7 cellular contexts compared by ENCODE assay signal in genomic region chr1:86914998-86915736, GRCh38. TPM values are rescaled to one million over a fixed set of nuclear protein-coding genes. Genes with fewer than 3 reads are reported as not detected.
DNase-seq lines count a peak whose midpoint lies in the region; ATAC-seq, FAIRE-seq and TF ChIP-seq lines count a peak whose summit lies in the region.

No MANE protein-coding gene starts in this region.

- intact Hi-C loops in activated CD8-positive, alpha-beta T cell treated with anti-CD3 and anti-CD28 coated beads for 36 hours (cut with micrococcal nuclease), result loop anchor here (10.0 kb wide), 3 partner anchors 130 to 210 kb away; partner anchors contain the start of gene SH3GLB1

- H3K4me3 Mint-ChIP-seq in activated CD8-positive, alpha-beta T cell treated with anti-CD3 and anti-CD28 coated beads for 36 hours, result no peak overlapping the region

- no peaks in the 10 kb centered on the region for H3K27me3 Mint-ChIP-seq in activated CD8-positive, alpha-beta T cell treated with anti-CD3 and anti-CD28 coated beads for 36 hours

- H3K36me3 Mint-ChIP-seq in activated CD8-positive, alpha-beta T cell treated with anti-CD3 and anti-CD28 coated beads for 36 hours (ENCODE audit: low read depth), result peaks cover 18% of the 10 kb centered on the region

- CTCF ChIA-PET in activated CD8-positive, alpha-beta T cell treated with anti-CD3 and anti-CD28 coated beads for 36 hours (lab: Charles Lee), result interaction anchor here (0.6 to 2.8 kb wide), 7 partner anchors 14 to 212 kb away, joined by 3 to 27 read pairs (median 3); no protein-coding TSS in a partner anchor

- POLR2A ChIA-PET in activated CD8-positive, alpha-beta T cell treated with anti-CD3 and anti-CD28 coated beads for 36 hours (lab: Charles Lee), result interaction anchor here (0.5 to 3.5 kb wide), 15 partner anchors 9 to 1940 kb away, joined by 3 to 27 read pairs (median 4); partner anchors contain the start of gene SH3GLB1

- H3K27ac Mint-ChIP-seq in activated CD8-positive, alpha-beta T cell treated with anti-CD3 and anti-CD28 coated beads for 36 hours, result no peak overlapping the region

- peak overlapping the region; percentile 86 for H3K27ac ChIP-seq in mesodermal cell (ENCODE audit: low read depth, low read length, severe bottlenecking)

- DNase-seq in GM18507 (ENCODE audit: extremely low spot score, insufficient read length, low read depth) (no peak), NCI-H510A (lab: John Stamatoyannopoulos, UW) (peak; percentile 60)
- peak; percentile 66 for DNase-seq in activated CD8-positive, alpha-beta T cell treated with anti-CD3 and anti-CD28 coated beads for 36 hours
- peak; percentile 5 to 13 for DNase-seq in stimulated activated CD8-positive, alpha-beta memory T cell treated with anti-CD3 and anti-CD28 coated beads, Interleukin-15, amount 100 ng/mL, for 4 hours (ENCODE audit: low read depth in 2 of 2)

- 0% methylated on average over 39 to 43 of the region's 43 CpGs for WGBS in mesodermal cell (ENCODE audit: insufficient coverage in 2 of 2), 2 experiments

- no peaks in the 10 kb centered on the region for H3K9me3 Mint-ChIP-seq in activated CD8-positive, alpha-beta T cell treated with anti-CD3 and anti-CD28 coated beads for 36 hours

- peak overlapping the region; percentile 96 for H3K4me3 ChIP-seq in endocrine pancreas (ENCODE audit: control insufficient read depth, insufficient read depth, low read length)
- peak overlapping the region; percentile 94 for H3K4me3 ChIP-seq in mesodermal cell (ENCODE audit: extremely low read depth, insufficient read depth, low read length, poor library complexity, severe bottlenecking)

- H3K36me3 ChIP-seq in endocrine pancreas (ENCODE audit: control insufficient read depth, insufficient read depth, low read length) (no peaks in the 10 kb centered on the region), mesodermal cell (ENCODE audit: control insufficient read depth, insufficient read depth, low read length) (peaks cover 22% of the 10 kb centered on the region)

- H3K27me3 ChIP-seq in endocrine pancreas (ENCODE audit: control insufficient read depth, insufficient read depth, low read length), result no peaks in the 10 kb centered on the region

- TF ChIP-seq CTCF in activated CD8-positive, alpha-beta T cell treated with anti-CD3 and anti-CD28 coated beads for 36 hours (IDR thresholded peaks at IDR 0.05), result no peak

- peak; percentile 7 for ATAC-seq in HG03103 (IDR thresholded peaks at IDR 0.05; ENCODE audit: low read depth, unreplicated experiment)
- ATAC-seq in activated CD8-positive, alpha-beta T cell treated with anti-CD3 and anti-CD28 coated beads for 36 hours, result peak; percentile 3

- FAIRE-seq in GM18507 (lab: Jason Lieb, UNC), result peak; percentile 75

- peaks cover 31% of the 10 kb centered on the region for H3K4me1 Mint-ChIP-seq in activated CD8-positive, alpha-beta T cell treated with anti-CD3 and anti-CD28 coated beads for 36 hours (ENCODE audit: low read depth)

- no peaks in the 10 kb centered on the region for H3K9me3 ChIP-seq in endocrine pancreas (ENCODE audit: control insufficient read depth, low read length)
- no peaks in the 10 kb centered on the region for H3K9me3 ChIP-seq in mesodermal cell (ENCODE audit: control insufficient read depth, low read length)

- H3K9ac ChIP-seq in endocrine pancreas (ENCODE audit: control insufficient read depth, insufficient read depth, low read length), result peak overlapping the region; percentile 79

- H3K4me1 ChIP-seq in endocrine pancreas (ENCODE audit: control insufficient read depth, insufficient read depth, low read length) (peaks cover 19% of the 10 kb centered on the region), mesodermal cell (ENCODE audit: control insufficient read depth, insufficient read depth, low read length, poor library complexity, severe bottlenecking) (peaks cover 4% of the 10 kb centered on the region)

RNA-seq across cellular contexts. Expression of gene HS2ST1, which starts 0.7 kb away (rescaled TPM):
- total RNA-seq in activated CD8-positive, alpha-beta T cell treated with anti-CD3 and anti-CD28 coated beads for 36 hours, result 10 to 100 TPM; 16.8 to 21.6 TPM
- 34.9 TPM for polyA plus RNA-seq in mesodermal cell (2013, experiment 1 of 2)
- 37.0 TPM for polyA plus RNA-seq in mesodermal cell (2013, experiment 2 of 2)

RNA-seq across cellular contexts. Expression of gene SELENOF, which starts 1.2 kb away (rescaled TPM):
- total RNA-seq in activated CD8-positive, alpha-beta T cell treated with anti-CD3 and anti-CD28 coated beads for 36 hours, result 100 to 1,000 TPM; 115 to 131 TPM
- 175 TPM for polyA plus RNA-seq in mesodermal cell (2013, experiment 1 of 2)
- polyA plus RNA-seq in mesodermal cell (2013, experiment 2 of 2), result 198 TPM
